ENCODE assay signal across 6 cellular contexts in genomic region chr22:15849772-15850171, GRCh38.
DNase-seq lines count a peak whose midpoint lies in the region; ATAC-seq, FAIRE-seq and TF ChIP-seq lines count a peak whose summit lies in the region.
"Not testable (repeated sequence)": the region's sequence is repeated elsewhere in the genome, so short reads cannot be mapped to it uniquely, and the experiment has no call there.

No MANE protein-coding gene starts in this region.

- H3K27ac Mint-ChIP-seq in naive thymus-derived CD4-positive, alpha-beta T cell; stimulated activated effector memory CD8-positive, alpha-beta T cell treated with anti-CD3 and anti-CD28 coated beads, Interleukin-12 subunit alpha, Interleukin-12 subunit beta, amount 100 ng/mL, for 72 hours: not testable (repeated sequence)

- H3K27me3 ChIP-seq in K562 (ENCODE audit: control insufficient read depth in 2 of 2, insufficient read depth in 2 of 2, low read length in 2 of 2); HepG2 (ENCODE audit: control insufficient read depth in 1 of 2, insufficient read depth in 2 of 2, low read length in 2 of 2); naive thymus-derived CD4-positive, alpha-beta T cell (ENCODE audit: control insufficient read depth in 2 of 2, insufficient read depth in 2 of 2, low read length in 2 of 2); upper lobe of left lung: not testable (repeated sequence)

- H3K36me3 ChIP-seq in K562 (ENCODE audit: control insufficient read depth, insufficient read depth, low read length); HepG2 (replicated peaks in 1 of 2; ENCODE audit: control insufficient read depth in 1 of 2, insufficient read depth in 2 of 2, low read length in 2 of 2); naive thymus-derived CD4-positive, alpha-beta T cell (ENCODE audit: control insufficient read depth in 2 of 3, insufficient read depth in 3 of 3, low read length in 3 of 3); upper lobe of left lung: not testable (repeated sequence)

- not testable (repeated sequence) for H3K36me3 Mint-ChIP-seq in naive thymus-derived CD4-positive, alpha-beta T cell; stimulated activated effector memory CD8-positive, alpha-beta T cell treated with anti-CD3 and anti-CD28 coated beads, Interleukin-12 subunit alpha, Interleukin-12 subunit beta, amount 100 ng/mL, for 72 hours

- not testable (repeated sequence) for H3K4me1 Mint-ChIP-seq in naive thymus-derived CD4-positive, alpha-beta T cell; stimulated activated effector memory CD8-positive, alpha-beta T cell treated with anti-CD3 and anti-CD28 coated beads, Interleukin-12 subunit alpha, Interleukin-12 subunit beta, amount 100 ng/mL, for 72 hours

- H3K9ac ChIP-seq in K562 (ENCODE audit: insufficient read depth in 1 of 2, low read depth in 2 of 2, low read length in 2 of 2); HepG2 (ENCODE audit: insufficient read depth, low read depth, low read length): not testable (repeated sequence)

- H3K4me2 ChIP-seq in A549; K562 (ENCODE audit: insufficient read depth, low read length); HepG2 (ENCODE audit: low read depth, low read length): not testable (repeated sequence)

- not testable (repeated sequence) for H3K9me3 ChIP-seq in A549; K562 (replicated peaks; ENCODE audit: control insufficient read depth, insufficient read depth, low read depth, low read length); HepG2 (ENCODE audit: low read length); naive thymus-derived CD4-positive, alpha-beta T cell (ENCODE audit: control insufficient read depth in 2 of 3, low read length in 3 of 3); upper lobe of left lung

- H3K4me3 Mint-ChIP-seq in naive thymus-derived CD4-positive, alpha-beta T cell; stimulated activated effector memory CD8-positive, alpha-beta T cell treated with anti-CD3 and anti-CD28 coated beads, Interleukin-12 subunit alpha, Interleukin-12 subunit beta, amount 100 ng/mL, for 72 hours: not testable (repeated sequence)

- in situ Hi-C loops in K562 (cut with MboI); HepG2 (cut with HindIII; ENCODE audit: extremely low pct_ligation_motif_present, low pct_unique_long_range_greater_than_20kb): not testable (repeated sequence)

- not testable (repeated sequence) for H3K79me2 ChIP-seq in K562 (ENCODE audit: control insufficient read depth, insufficient read depth, low read length); HepG2 (ENCODE audit: insufficient read depth, low read length)

- not testable (repeated sequence) for H3K4me3 ChIP-seq in A549; K562; HepG2 (replicated peaks in 1 of 3; ENCODE audit: insufficient read depth in 1 of 3, low read depth in 2 of 3, low read length in 3 of 3); naive thymus-derived CD4-positive, alpha-beta T cell (ENCODE audit: low read length); upper lobe of left lung

- CTCF ChIA-PET in A549 (lab: Yijun Ruan, JAX); K562 (lab: Yijun Ruan, JAX; ENCODE audit: low intra/inter-chr PET ratio); HepG2 (lab: Yijun Ruan, JAX; ENCODE audit: low intra/inter-chr PET ratio, low total read pairs); naive thymus-derived CD4-positive, alpha-beta T cell (lab: Charles Lee): not testable (repeated sequence)

- DNase-seq in A549 (ENCODE audit: low read depth in 1 of 2, low spot score in 1 of 2); K562 (ENCODE audit: extremely low read depth in 1 of 4, low spot score in 3 of 4); HepG2 (ENCODE audit: low spot score); naive thymus-derived CD4-positive, alpha-beta T cell; stimulated activated effector memory CD8-positive, alpha-beta T cell treated with anti-CD3 and anti-CD28 coated beads, Interleukin-12 subunit alpha, Interleukin-12 subunit beta, amount 100 ng/mL, for 72 hours (ENCODE audit: low spot score in 2 of 2); upper lobe of left lung: not testable (repeated sequence)

- not testable (repeated sequence) for TF ChIP-seq POLR2A in A549 (IDR thresholded peaks at IDR 0.05; ENCODE audit: low read length); K562 (conservative IDR thresholded peaks at IDR 0.05); HepG2 (IDR thresholded peaks at IDR 0.05; ENCODE audit: insufficient read depth in 1 of 2, low read depth in 2 of 2, low read length in 2 of 2); upper lobe of left lung (IDR thresholded peaks at IDR 0.05)

- intact Hi-C loops in K562 (cut with micrococcal nuclease); HepG2 (cut with micrococcal nuclease; ENCODE audit: unreplicated experiment); naive thymus-derived CD4-positive, alpha-beta T cell (cut with micrococcal nuclease): not testable (repeated sequence)

- not testable (repeated sequence) for H4K20me1 ChIP-seq in K562 (replicated peaks; ENCODE audit: control insufficient read depth, insufficient read depth, low read length); HepG2 (ENCODE audit: insufficient read depth, low read length)

- 85% methylated on average over 1 of the region's 1 CpG for WGBS in A549 (ENCODE audit: missing lambda C conversion rate)
- WGBS in K562 (ENCODE audit: insufficient coverage, low coverage, missing lambda C conversion rate) = 0% methylated on average over 1 of the region's 1 CpG
- 86% methylated on average over 1 of the region's 1 CpG for WGBS in HepG2 (ENCODE audit: low lambda C conversion rate)
- WGBS in upper lobe of left lung, 2 donors = 100% methylated on average over 1 of the region's 1 CpG; no CpG with 5 or more reads in 1 of the 2 donors

- not testable (repeated sequence) for TF ChIP-seq RAD21 in A549 (conservative IDR thresholded peaks at IDR 0.05 in 1 of 2, IDR thresholded peaks at IDR 0.05 in 1 of 2); K562 (CRISPR knock-in tag; conservative IDR thresholded peaks at IDR 0.05 in 1 of 2, IDR thresholded peaks at IDR 0.05 in 1 of 2); HepG2 (CRISPR knock-in tag; IDR thresholded peaks at IDR 0.05)

- H3K9me1 ChIP-seq in K562 (ENCODE audit: control insufficient read depth, insufficient read depth, low read length) = not testable (repeated sequence)

- not testable (repeated sequence) for H3K9me3 Mint-ChIP-seq in naive thymus-derived CD4-positive, alpha-beta T cell; stimulated activated effector memory CD8-positive, alpha-beta T cell treated with anti-CD3 and anti-CD28 coated beads, Interleukin-12 subunit alpha, Interleukin-12 subunit beta, amount 100 ng/mL, for 72 hours

- ATAC-seq in A549 (peak; percentile 12 to 46; a peak in 3 of 6 replicates), K562 (peak; percentile 72), HepG2 (peak; percentile 62), upper lobe of left lung (ENCODE audit: low FRiP score in 2 of 2) (peak; percentile 55 to 82)
- ATAC-seq in naive thymus-derived CD4-positive, alpha-beta T cell = peak; percentile 16
- ATAC-seq in stimulated activated effector memory CD8-positive, alpha-beta T cell treated with anti-CD3 and anti-CD28 coated beads, Interleukin-12 subunit alpha, Interleukin-12 subunit beta, amount 100 ng/mL, for 72 hours = peak; percentile 51

- not testable (repeated sequence) for TF ChIP-seq CTCF in A549 (IDR thresholded peaks at IDR 0.05); K562 (IDR thresholded peaks at IDR 0.05 in 2 of 3, conservative IDR thresholded peaks at IDR 0.05 in 1 of 3; ENCODE audit: insufficient read depth in 2 of 3, low read depth in 1 of 3, low read length in 3 of 3); HepG2 (CRISPR knock-in tag; IDR thresholded peaks at IDR 0.05); upper lobe of left lung (IDR thresholded peaks at IDR 0.05)

- POLR2A ChIA-PET in A549 (lab: Yijun Ruan, JAX); K562 (lab: Yijun Ruan, JAX); HepG2 (lab: Yijun Ruan, JAX); naive thymus-derived CD4-positive, alpha-beta T cell (lab: Charles Lee): not testable (repeated sequence)

- not testable (repeated sequence) for FAIRE-seq in A549 (lab: Jason Lieb, UNC); K562 (lab: Jason Lieb, UNC); HepG2 (lab: Jason Lieb, UNC)

- H3K4me1 ChIP-seq in A549; K562 (replicated peaks in 1 of 2; ENCODE audit: control insufficient read depth in 2 of 2, insufficient read depth in 2 of 2, low read length in 2 of 2); HepG2 (ENCODE audit: insufficient read depth, low read length); naive thymus-derived CD4-positive, alpha-beta T cell (ENCODE audit: control insufficient read depth in 2 of 2, insufficient read depth in 2 of 2, low read length in 2 of 2); upper lobe of left lung: not testable (repeated sequence)

- BruUV-seq in K562 (replicated peaks; lab: Mats Ljungman, UMichigan); HepG2 (replicated peaks; lab: Mats Ljungman, UMichigan): not testable (repeated sequence)

- H2AFZ ChIP-seq in K562 (ENCODE audit: low read depth, low read length); HepG2 (ENCODE audit: low read length): not testable (repeated sequence)

- H3K27ac ChIP-seq in A549; K562 (ENCODE audit: extremely low read depth, low read depth, low read length); HepG2 (ENCODE audit: extremely low read length, insufficient read depth, low read length); naive thymus-derived CD4-positive, alpha-beta T cell (ENCODE audit: low read depth, low read length); upper lobe of left lung: not testable (repeated sequence)

- TF ChIP-seq EP300 in A549 (IDR thresholded peaks at IDR 0.05); K562 (IDR thresholded peaks at IDR 0.05; ENCODE audit: low read length); HepG2 (IDR thresholded peaks at IDR 0.05; ENCODE audit: low read depth in 2 of 2, low read length in 2 of 2); HepG2 (CRISPR knock-in tag; IDR thresholded peaks at IDR 0.05; ENCODE audit: borderline replicate concordance); upper lobe of left lung (IDR thresholded peaks at IDR 0.05): not testable (repeated sequence)

- H3K27me3 Mint-ChIP-seq in naive thymus-derived CD4-positive, alpha-beta T cell = not testable (repeated sequence)

Comparison
In these comparisons a context has a peak if more than half of its experiments do, and no peak if none do; other contexts are left out.
1. ATAC-seq: peak in every context shown above with its lines; median percentile 72 in K562; 68 in upper lobe of left lung; 62 in HepG2; 51 in stimulated activated effector memory CD8-positive, alpha-beta T cell treated with anti-CD3 and anti-CD28 coated beads, Interleukin-12 subunit alpha, Interleukin-12 subunit beta, amount 100 ng/mL, for 72 hours; 29 in A549; 16 in naive thymus-derived CD4-positive, alpha-beta T cell.